In genomic region chr3:11536132-11536935, GRCh38 we compare ENCODE assay signal across 1 cellular context.
TF ChIP-seq lines count a peak whose summit lies in the region.

No MANE protein-coding gene starts in this region.

TF ChIP-seq in H1, 55 proteins besides CTCF, POLR2A, EP300 and RAD21 (continued from another document):
- TF ChIP-seq JUND (IDR thresholded peaks at IDR 0.05; ENCODE audit: low read length) (no peak), SIRT6 (IDR thresholded peaks at IDR 0.05; ENCODE audit: low read length) (no peak), RBBP5 (IDR thresholded peaks at IDR 0.05; ENCODE audit: borderline replicate concordance, low read depth, low read length) (no peak), JUN (IDR thresholded peaks at IDR 0.05; ENCODE audit: low read depth, low read length) (no peak), EGR1 (IDR thresholded peaks at IDR 0.05; ENCODE audit: borderline replicate concordance, low read depth, low read length) (no peak)
